ENCODE assay signal across 14 cellular contexts in the genomic region with DNA sequence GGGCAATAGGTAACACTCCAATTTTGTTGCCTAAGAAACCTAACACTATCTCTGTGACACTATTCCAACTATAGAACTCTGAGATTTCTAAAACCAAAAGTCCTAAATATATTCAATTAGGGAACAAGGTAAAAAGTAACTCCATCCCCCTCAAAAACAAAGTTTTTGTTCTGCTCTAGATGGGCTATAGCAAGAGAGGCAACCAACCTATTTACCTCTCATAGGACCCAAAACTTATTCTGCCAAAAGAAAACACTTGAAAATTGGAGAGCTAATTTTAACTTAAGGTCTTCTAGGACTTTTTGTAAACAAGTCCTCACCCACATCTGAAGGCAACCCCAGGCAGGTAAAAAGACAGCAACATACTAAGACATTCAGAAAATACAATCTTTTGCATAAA. TPM values are rescaled to one million over a fixed set of nuclear protein-coding genes. Genes with fewer than 3 reads are reported as not detected.
DNase-seq lines count a peak whose midpoint lies in the region; FAIRE-seq and TF ChIP-seq lines count a peak whose summit lies in the region.
"Had no signal": no experiment of that assay in that cellular context is flagged by ENCODE, and none has a peak within 500 bp of the region (broad histone marks: within the 10 kb centered on the region; RNA-seq: fewer than 3 reads in every experiment).

No MANE protein-coding gene starts in this region.

- H3K79me2 ChIP-seq in Loucy (ENCODE audit: insufficient read depth, low read length): peaks cover 100% of the 10 kb centered on the region

- peak overlapping the region; percentile 77 for H3K27ac Mint-ChIP-seq in activated T-cell treated with anti-CD3 and anti-CD28 coated beads, Interleukin-2, amount 50 U/mL, for 24 hours
- H3K27ac Mint-ChIP-seq in nephron progenitor cell: no peak overlapping the region

- TF ChIP-seq CTCF in Loucy (conservative IDR thresholded peaks at IDR 0.05; ENCODE audit: low read length) (no peak), nephron progenitor cell (IDR thresholded peaks at IDR 0.05) (no peak)

- H3K9me3 Mint-ChIP-seq in activated T-cell treated with anti-CD3 and anti-CD28 coated beads, Interleukin-2, amount 50 U/mL, for 24 hours: no peaks in the 10 kb centered on the region
- H3K9me3 Mint-ChIP-seq in nephron progenitor cell: no peaks in the 10 kb centered on the region

- no peak overlapping the region for H2AFZ ChIP-seq in Loucy (ENCODE audit: low read length)

- H3K27me3 Mint-ChIP-seq in activated T-cell treated with anti-CD3 and anti-CD28 coated beads, Interleukin-2, amount 50 U/mL, for 24 hours: no peaks in the 10 kb centered on the region
- no peaks in the 10 kb centered on the region for H3K27me3 Mint-ChIP-seq in nephron progenitor cell (ENCODE audit: low read depth, poor library complexity)

- DNase-seq in activated T-cell treated with anti-CD3 and anti-CD28 coated beads, Interleukin-2, amount 50 U/mL, for 24 hours: no peak
- DNase-seq in activated T-cell treated with anti-CD3 and anti-CD28 coated beads, Interleukin-2, amount 50 U/mL, for 1 hour: no peak
- DNase-seq in effector memory CD4-positive, alpha-beta T cell: no peak
- DNase-seq in nucleus accumbens (lab: John Stamatoyannopoulos, UW) (no peak), H54 (ENCODE audit: insufficient read length, low spot score) (no peak), nephron progenitor cell (no peak)
- DNase-seq: NCI-H1092; NCI-H2171; right cardiac atrium; SHP77; stimulated activated CD4-positive, alpha-beta T cell treated with anti-CD3 and anti-CD28 coated beads, Interleukin-4, amount 100 ng/mL, for 24 hours; uterus had no signal

- no peaks in the 10 kb centered on the region for H3F3A ChIP-seq in Loucy (ENCODE audit: low read depth)

- H3K4me3 Mint-ChIP-seq in activated T-cell treated with anti-CD3 and anti-CD28 coated beads, Interleukin-2, amount 50 U/mL, for 24 hours: peak overlapping the region; percentile 31
- no peak overlapping the region for H3K4me3 Mint-ChIP-seq in nephron progenitor cell

- H3K36me3 ChIP-seq in Loucy (ENCODE audit: insufficient read depth, low read length) (peaks cover 100% of the 10 kb centered on the region), skeletal muscle satellite cell (ENCODE audit: insufficient read depth, low read length) (peaks cover 92% of the 10 kb centered on the region)
- peaks cover 97% of the 10 kb centered on the region for H3K36me3 ChIP-seq in effector memory CD4-positive, alpha-beta T cell (ENCODE audit: control insufficient read depth, insufficient read depth, low read length)
- H3K36me3 ChIP-seq: uterus had no signal

- H3K9me3 ChIP-seq in Loucy (ENCODE audit: insufficient read depth, low read depth, low read length): no peaks in the 10 kb centered on the region
- no peaks in the 10 kb centered on the region for H3K9me3 ChIP-seq in effector memory CD4-positive, alpha-beta T cell (ENCODE audit: control insufficient read depth, low read length)
- H3K9me3 ChIP-seq in skeletal muscle satellite cell (replicated peaks; ENCODE audit: low read length): no peaks in the 10 kb centered on the region
- H3K9me3 ChIP-seq: uterus had no signal

- H3K4me1 ChIP-seq in Loucy (ENCODE audit: insufficient read depth, low read length, poor library complexity, severe bottlenecking): peaks cover 71% of the 10 kb centered on the region
- H3K4me1 ChIP-seq in effector memory CD4-positive, alpha-beta T cell (ENCODE audit: control insufficient read depth, insufficient read depth, low read length, poor library complexity, severe bottlenecking): peaks cover 46% of the 10 kb centered on the region
- peaks cover 29% of the 10 kb centered on the region for H3K4me1 ChIP-seq in skeletal muscle satellite cell (ENCODE audit: control insufficient read depth, insufficient read depth, low read length)

- TF ChIP-seq POLR2A in H54 (IDR thresholded peaks at IDR 0.05; ENCODE audit: low read depth, low read length): no peak

- no peaks in the 10 kb centered on the region for H3K9me2 ChIP-seq in Loucy (replicated peaks; ENCODE audit: low read depth, low read length)

- H3K9ac ChIP-seq in Loucy (ENCODE audit: low read depth, low read length, poor library complexity, severe bottlenecking) (peak overlapping the region; percentile 41), skeletal muscle satellite cell (ENCODE audit: low read depth, low read length) (no peak overlapping the region)

- peaks cover 98% of the 10 kb centered on the region for H3K36me3 Mint-ChIP-seq in activated T-cell treated with anti-CD3 and anti-CD28 coated beads, Interleukin-2, amount 50 U/mL, for 24 hours (ENCODE audit: low read depth)
- H3K36me3 Mint-ChIP-seq in nephron progenitor cell (ENCODE audit: low read depth): peaks cover 81% of the 10 kb centered on the region

- peaks cover 91% of the 10 kb centered on the region for H4K20me1 ChIP-seq in Loucy (ENCODE audit: insufficient read depth, low read length, poor library complexity, severe bottlenecking)

- H3K27ac ChIP-seq in effector memory CD4-positive, alpha-beta T cell (ENCODE audit: insufficient read depth, low read length, poor library complexity, severe bottlenecking): peak overlapping the region; percentile 12
- H3K27ac ChIP-seq: uterus had no signal

- no peak for FAIRE-seq in H54 (lab: Jason Lieb, UNC)

- no peaks in the 10 kb centered on the region for H3K27me3 ChIP-seq in Loucy (ENCODE audit: insufficient read depth, low read length, poor library complexity, severe bottlenecking)
- H3K27me3 ChIP-seq in effector memory CD4-positive, alpha-beta T cell (replicated peaks; ENCODE audit: control insufficient read depth, insufficient read depth, low read length, poor library complexity, severe bottlenecking): no peaks in the 10 kb centered on the region
- no peaks in the 10 kb centered on the region for H3K27me3 ChIP-seq in skeletal muscle satellite cell (ENCODE audit: control insufficient read depth, insufficient read depth, low read length)
- H3K27me3 ChIP-seq: uterus had no signal

- H3K4me2 ChIP-seq in Loucy (ENCODE audit: low read depth, low read length, poor library complexity, severe bottlenecking) (peak overlapping the region; percentile 76), skeletal muscle satellite cell (ENCODE audit: low read length) (peak overlapping the region; percentile 62)

- peak overlapping the region; percentile 96 for H3K4me3 ChIP-seq in Loucy (ENCODE audit: low read length, poor library complexity, severe bottlenecking)
- no peak overlapping the region for H3K4me3 ChIP-seq in effector memory CD4-positive, alpha-beta T cell (ENCODE audit: insufficient read depth, low read depth, low read length, poor library complexity, severe bottlenecking)
- no peak overlapping the region for H3K4me3 ChIP-seq in skeletal muscle satellite cell (ENCODE audit: low read length)
- H3K4me3 ChIP-seq: uterus had no signal

- peaks cover 78% of the 10 kb centered on the region for H3K4me1 Mint-ChIP-seq in activated T-cell treated with anti-CD3 and anti-CD28 coated beads, Interleukin-2, amount 50 U/mL, for 24 hours (ENCODE audit: low read depth)
- H3K4me1 Mint-ChIP-seq in nephron progenitor cell: peaks cover 22% of the 10 kb centered on the region

RNA-seq across cellular contexts. Expression of gene RBM39, which starts 7.7 kb away (rescaled TPM):
- 181 and 214 TPM in 2 replicates for total RNA-seq in skeletal muscle satellite cell (2012; rRNA removed)

RNA-seq across cellular contexts. Expression of gene ROMO1, which starts 35.2 kb away (rescaled TPM):
- 171 and 228 TPM in 2 replicates for total RNA-seq in skeletal muscle satellite cell (2012; rRNA removed)

RNA-seq across cellular contexts. Expression of gene NFS1, which starts 35.2 kb away (rescaled TPM):
- 20.5 and 32.2 TPM in 2 replicates for total RNA-seq in skeletal muscle satellite cell (2012; rRNA removed)

RNA-seq across cellular contexts. Expression of gene PHF20, which starts 37.4 kb away (rescaled TPM):
- total RNA-seq in skeletal muscle satellite cell (2012; rRNA removed): 22.3 and 28.9 TPM in 2 replicates
